Comparison of ENCODE assay signal across 20 cellular contexts in genomic region chr1:43524804-43525203, GRCh38. TPM values are rescaled to one million over a fixed set of nuclear protein-coding genes. Genes with fewer than 3 reads are reported as not detected.
A peak's percentile ranks its signal among the peaks of the same experiment; 100 is the strongest.
DNase-seq lines count a peak whose midpoint lies in the region; ATAC-seq and TF ChIP-seq lines count a peak whose summit lies in the region.
"Had no signal": no experiment of that assay in that cellular context is flagged by ENCODE, and none has a peak within 500 bp of the region (broad histone marks: within the 10 kb centered on the region; RNA-seq: fewer than 3 reads in every experiment).

No MANE protein-coding gene starts in this region.

- peaks cover 38% of the 10 kb centered on the region for H3K27me3 Mint-ChIP-seq in activated CD8-positive, alpha-beta T cell treated with anti-CD3 and anti-CD28 coated beads, Interleukin-2, amount 10 ng/mL, durations not matched to agents 7 days and 5 days (ENCODE audit: low read depth)

- H2BK12ac ChIP-seq in mesenchymal stem cell (ENCODE audit: low read length in 2 of 2), result no peak overlapping the region

- peak; percentile 57 to 93 for TF ChIP-seq POLR2A in Peyer's patch (IDR thresholded peaks at IDR 0.05)

- H3K36me3 ChIP-seq in Peyer's patch (no peaks in the 10 kb centered on the region), mesenchymal stem cell (ENCODE audit: control insufficient read depth in 1 of 2, insufficient read depth in 2 of 2, low read depth in 1 of 2, low read length in 2 of 2) (no peaks in the 10 kb centered on the region)
- H3K36me3 ChIP-seq: tibial nerve had no signal

- H3K4me3 Mint-ChIP-seq in activated CD8-positive, alpha-beta T cell treated with anti-CD3 and anti-CD28 coated beads, Interleukin-2, amount 10 ng/mL, durations not matched to agents 7 days and 5 days, result no peak overlapping the region
- H3K4me3 Mint-ChIP-seq: activated CD8-positive, alpha-beta memory T cell treated with anti-CD3 and anti-CD28 coated beads, Interleukin-2, amount 10 ng/mL, durations not matched to agents 7 days and 5 days; B cell; memory B cell; nephron progenitor cell; stimulated activated memory B cell treated with anti-CD40 and anti-IgM and Interleukin-4, amounts not matched to agents 10 μg/mL and 1 μg/mL and 100 μg/mL, for 72 hours; T-helper 1 cell treated with Interleukin-12 subunit alpha and Interleukin-12 subunit beta and Interleukin-4 antibody, amounts not matched to agents 30 μg/mL and 1 μg/mL, for 36 hours had no signal

- peak overlapping the region; percentile 46 for H2BK15ac ChIP-seq in mesenchymal stem cell (ENCODE audit: low read depth, poor library complexity, severe bottlenecking)

- no peak overlapping the region for H3K9ac ChIP-seq in mesenchymal stem cell (ENCODE audit: low read length)

- no peak overlapping the region for H2BK120ac ChIP-seq in mesenchymal stem cell (ENCODE audit: low read depth, low read length)

- no peak for ATAC-seq in activated CD8-positive, alpha-beta T cell treated with anti-CD3 and anti-CD28 coated beads, Interleukin-2, amount 10 ng/mL, durations not matched to agents 7 days and 5 days
- ATAC-seq in GM21529 (IDR thresholded peaks at IDR 0.05; ENCODE audit: unreplicated experiment), result no peak
- ATAC-seq: activated CD8-positive, alpha-beta memory T cell treated with anti-CD3 and anti-CD28 coated beads, Interleukin-2, amount 10 ng/mL, durations not matched to agents 7 days and 5 days; psoas muscle; stimulated activated memory B cell treated with anti-CD40 and anti-IgM and Interleukin-4, amounts not matched to agents 10 μg/mL and 1 μg/mL and 100 μg/mL, for 72 hours had no signal

- CTCF ChIA-PET in activated CD8-positive, alpha-beta T cell treated with anti-CD3 and anti-CD28 coated beads, Interleukin-2, amount 10 ng/mL, durations not matched to agents 7 days and 5 days (lab: Charles Lee), result no interaction called here

- H3K4me3 ChIP-seq in Peyer's patch (peak overlapping the region in 2 of 4 donors; percentile 22 to 29), mesenchymal stem cell (ENCODE audit: insufficient read depth in 1 of 2, low read depth in 1 of 2, low read length in 2 of 2) (no peak overlapping the region)
- H3K4me3 ChIP-seq: psoas muscle, tibial nerve had no signal

- no peaks in the 10 kb centered on the region for H3K9me3 Mint-ChIP-seq in activated CD8-positive, alpha-beta T cell treated with anti-CD3 and anti-CD28 coated beads, Interleukin-2, amount 10 ng/mL, durations not matched to agents 7 days and 5 days (ENCODE audit: insufficient read depth)
- H3K9me3 Mint-ChIP-seq: memory B cell; nephron progenitor cell; stimulated activated memory B cell treated with anti-CD40 and anti-IgM and Interleukin-4, amounts not matched to agents 10 μg/mL and 1 μg/mL and 100 μg/mL, for 72 hours; T-helper 1 cell treated with Interleukin-12 subunit alpha and Interleukin-12 subunit beta and Interleukin-4 antibody, amounts not matched to agents 30 μg/mL and 1 μg/mL, for 36 hours had no signal

- no peaks in the 10 kb centered on the region for H3K27me3 ChIP-seq in Peyer's patch
- peaks cover 0 to under 1% of the 10 kb centered on the region in 2 experiments for H3K27me3 ChIP-seq in mesenchymal stem cell (ENCODE audit: control insufficient read depth in 1 of 2, insufficient read depth in 1 of 2, low read length in 2 of 2)

- H3K14ac ChIP-seq in mesenchymal stem cell (ENCODE audit: low read length in 2 of 2), result no peak overlapping the region

- H2AK5ac ChIP-seq in mesenchymal stem cell (ENCODE audit: low read length, severe bottlenecking), result peak overlapping the region; percentile 27

- no peak overlapping the region for H3K18ac ChIP-seq in mesenchymal stem cell (ENCODE audit: low read depth in 1 of 2, low read length in 2 of 2)

- H3K4me2 ChIP-seq in mesenchymal stem cell (ENCODE audit: low read length, poor library complexity, severe bottlenecking), result no peak overlapping the region

- no peak overlapping the region for H3K27ac Mint-ChIP-seq in activated CD8-positive, alpha-beta T cell treated with anti-CD3 and anti-CD28 coated beads, Interleukin-2, amount 10 ng/mL, durations not matched to agents 7 days and 5 days
- H3K27ac Mint-ChIP-seq: activated CD8-positive, alpha-beta memory T cell treated with anti-CD3 and anti-CD28 coated beads, Interleukin-2, amount 10 ng/mL, durations not matched to agents 7 days and 5 days; B cell; memory B cell; nephron progenitor cell; stimulated activated memory B cell treated with anti-CD40 and anti-IgM and Interleukin-4, amounts not matched to agents 10 μg/mL and 1 μg/mL and 100 μg/mL, for 72 hours; T-helper 1 cell treated with Interleukin-12 subunit alpha and Interleukin-12 subunit beta and Interleukin-4 antibody, amounts not matched to agents 30 μg/mL and 1 μg/mL, for 36 hours had no signal

- TF ChIP-seq CTCF in Peyer's patch (IDR thresholded peaks at IDR 0.05), result peak in 1 of 6 experiments; percentile 3

- H3K4me1 ChIP-seq in Peyer's patch, result peaks cover 0 to 9% (median 0%) of the 10 kb centered on the region in 4 donors
- peaks cover 10% of the 10 kb centered on the region for H3K4me1 ChIP-seq in mesenchymal stem cell (ENCODE audit: control insufficient read depth, insufficient read depth, low read depth, low read length)

- no peak overlapping the region for H3K4ac ChIP-seq in mesenchymal stem cell (ENCODE audit: low read depth in 1 of 2, low read length in 2 of 2)

- no peak overlapping the region for H2AFZ ChIP-seq in mesenchymal stem cell (ENCODE audit: low read depth, low read length)

- POLR2A ChIA-PET in activated CD8-positive, alpha-beta T cell treated with anti-CD3 and anti-CD28 coated beads, Interleukin-2, amount 10 ng/mL, durations not matched to agents 7 days and 5 days (lab: Charles Lee), result no interaction called here

- no peaks in the 10 kb centered on the region for H3K79me1 ChIP-seq in mesenchymal stem cell (replicated peaks; ENCODE audit: low read length, poor library complexity, severe bottlenecking)

- peak overlapping the region in 3 of 4 donors; percentile 55 to 95 (median 69) for H3K27ac ChIP-seq in Peyer's patch
- H3K27ac ChIP-seq in mesenchymal stem cell (ENCODE audit: low read length, poor library complexity, severe bottlenecking), result no peak overlapping the region
- H3K27ac ChIP-seq: psoas muscle, tibial nerve had no signal

- DNase-seq in DMS79 (lab: John Stamatoyannopoulos, UW) (peak; percentile 18), HUDEP-2 (lab: John Stamatoyannopoulos, UW; ENCODE audit: unreplicated experiment in 76 of 76) (peak in 57 of 76 experiments; percentile 5 to 77 (median 36)), Peyer's patch (peak in 2 of 3 donors; percentile 84 to 87), mesenchymal stem cell (no peak), amygdala (lab: John Stamatoyannopoulos, UW) (no peak)
- no peak for DNase-seq in activated CD8-positive, alpha-beta T cell treated with anti-CD3 and anti-CD28 coated beads, Interleukin-2, amount 10 ng/mL, durations not matched to agents 7 days and 5 days
- no peak for DNase-seq in stimulated activated CD4-positive, alpha-beta T cell treated with anti-CD3 and anti-CD28 coated beads, Interleukin-4, amount 100 ng/mL, for 24 hours
- DNase-seq: activated CD8-positive, alpha-beta memory T cell treated with anti-CD3 and anti-CD28 coated beads, Interleukin-2, amount 10 ng/mL, durations not matched to agents 7 days and 5 days; activated gamma-delta T cell; islet precursor cell; Kasumi-1; NCI-H1436 treated with DMSO at 0.1 percent for 48 hours; nephron progenitor cell; psoas muscle had no signal

- peaks cover 7% of the 10 kb centered on the region for H3K4me1 Mint-ChIP-seq in activated CD8-positive, alpha-beta T cell treated with anti-CD3 and anti-CD28 coated beads, Interleukin-2, amount 10 ng/mL, durations not matched to agents 7 days and 5 days (ENCODE audit: low read depth)
- H3K4me1 Mint-ChIP-seq: memory B cell; stimulated activated memory B cell treated with anti-CD40 and anti-IgM and Interleukin-4, amounts not matched to agents 10 μg/mL and 1 μg/mL and 100 μg/mL, for 72 hours had no signal

- no peak overlapping the region for H2BK5ac ChIP-seq in mesenchymal stem cell (ENCODE audit: low read depth, low read length, poor library complexity, severe bottlenecking)

- H3K36me3 Mint-ChIP-seq in activated CD8-positive, alpha-beta T cell treated with anti-CD3 and anti-CD28 coated beads, Interleukin-2, amount 10 ng/mL, durations not matched to agents 7 days and 5 days (ENCODE audit: low read depth), result no peaks in the 10 kb centered on the region
- H3K36me3 Mint-ChIP-seq: activated CD8-positive, alpha-beta memory T cell treated with anti-CD3 and anti-CD28 coated beads, Interleukin-2, amount 10 ng/mL, durations not matched to agents 7 days and 5 days; memory B cell; stimulated activated memory B cell treated with anti-CD40 and anti-IgM and Interleukin-4, amounts not matched to agents 10 μg/mL and 1 μg/mL and 100 μg/mL, for 72 hours had no signal

- no peaks in the 10 kb centered on the region for H3K9me3 ChIP-seq in Peyer's patch
- H3K9me3 ChIP-seq in mesenchymal stem cell (ENCODE audit: control insufficient read depth, low read length), result no peaks in the 10 kb centered on the region
- H3K9me3 ChIP-seq: psoas muscle, tibial nerve had no signal

- 93% methylated on average over 8 of the region's 8 CpGs for whole genome bisulfite sequencing in mesenchymal stem cell

- H3K23ac ChIP-seq in mesenchymal stem cell (ENCODE audit: low read length in 2 of 2), result no peak overlapping the region

- no peak overlapping the region for H4K91ac ChIP-seq in mesenchymal stem cell (ENCODE audit: low read length)

- H4K8ac ChIP-seq in mesenchymal stem cell (ENCODE audit: low read length), result no peak overlapping the region

RNA-seq across cellular contexts. Expression of gene PTPRF, which starts 5.9 kb away (rescaled TPM):
- total RNA-seq in Peyer's patch, result 100 to 1,000 TPM; 149 to 613 (median 528) TPM
- polyA plus RNA-seq in mesenchymal stem cell (2013, experiment 1 of 2), result 51.3 TPM
- 51.0 TPM for polyA plus RNA-seq in mesenchymal stem cell (2013, experiment 2 of 2)
- under 1 TPM; 0.61 to 0.65 TPM for total RNA-seq in activated CD8-positive, alpha-beta T cell treated with anti-CD3 and anti-CD28 coated beads, Interleukin-2, amount 10 ng/mL, durations not matched to agents 7 days and 5 days

Comparison
In these comparisons a context has a peak if more than half of its experiments do, and no peak if none do; other contexts are left out.
1. DNase-seq: peak in DMS79 (single experiment), HUDEP-2 (57 of 76) and Peyer's patch (2 of 3); none in mesenchymal stem cell (single experiment), activated CD8-positive, alpha-beta T cell treated with anti-CD3 and anti-CD28 coated beads, Interleukin-2, amount 10 ng/mL, durations not matched to agents 7 days and 5 days (single experiment), stimulated activated CD4-positive, alpha-beta T cell treated with anti-CD3 and anti-CD28 coated beads, Interleukin-4, amount 100 ng/mL, for 24 hours (single experiment) and amygdala (0 of 56).
2. RNA of gene PTPRF, which starts 5.9 kb away (total RNA-seq): 149 to 613 TPM in Peyer's patch; 0.61 to 0.65 TPM in activated CD8-positive, alpha-beta T cell treated with anti-CD3 and anti-CD28 coated beads, Interleukin-2, amount 10 ng/mL, durations not matched to agents 7 days and 5 days; every median in the first group is over 10 times any median in the second.